ENCODE assay signal across 8 cellular contexts in the genomic region with DNA sequence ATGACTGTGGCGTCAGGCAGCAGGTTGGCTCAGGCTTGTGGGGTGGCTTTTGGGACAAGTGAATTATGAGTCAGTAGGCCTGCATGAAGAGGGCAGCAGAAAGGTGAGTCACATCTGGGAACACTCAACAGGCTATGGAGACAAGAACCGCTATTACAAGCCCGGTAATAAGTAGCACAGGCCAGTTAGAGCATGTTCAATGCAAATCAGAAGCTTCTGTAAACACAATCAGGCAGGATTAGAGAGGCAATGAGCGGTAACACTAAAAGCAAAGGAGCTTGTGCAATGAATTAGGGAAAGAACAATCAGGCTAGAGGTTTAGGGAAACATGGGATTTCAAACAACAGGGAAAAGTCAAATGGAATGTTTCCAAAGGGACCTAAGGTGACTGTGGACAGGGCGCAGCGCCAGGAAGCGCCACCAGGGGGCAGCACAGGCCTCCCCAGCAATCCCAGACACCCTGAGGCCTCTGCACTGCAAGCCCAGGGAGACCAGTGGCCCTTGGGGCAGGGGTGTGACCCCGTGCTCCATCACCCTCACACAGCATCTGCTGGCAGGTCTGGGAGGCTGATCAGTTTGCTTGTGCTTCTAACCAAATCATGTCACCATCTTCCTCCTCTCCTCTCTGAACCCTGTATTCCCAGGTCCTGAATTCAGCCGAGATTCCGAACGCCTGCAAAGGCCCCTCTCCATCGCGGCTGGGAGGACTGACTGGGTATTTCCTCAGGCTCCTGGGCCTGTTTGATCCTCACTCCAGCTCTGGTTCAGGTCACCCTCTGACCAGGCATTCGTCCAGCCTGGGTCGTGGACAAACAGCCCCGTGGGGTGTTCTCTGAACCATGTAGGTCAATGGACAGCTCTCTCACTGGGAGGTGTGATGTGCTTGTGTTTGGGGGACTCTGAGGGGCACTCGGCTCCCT. TPM values are rescaled to one million over a fixed set of nuclear protein-coding genes. Genes with fewer than 3 reads are reported as not detected.
A peak's percentile ranks its signal among the peaks of the same experiment; 100 is the strongest.
DNase-seq lines count a peak whose midpoint lies in the region; ATAC-seq and TF ChIP-seq lines count a peak whose summit lies in the region.

No MANE protein-coding gene starts in this region.

- ATAC-seq in HG02885 (IDR thresholded peaks at IDR 0.05; ENCODE audit: poor library complexity, unreplicated experiment) (peak; percentile 69), left lung (peak; percentile 76)

- DNase-seq in SIG-M5 treated with dmso at 0.1 percent for 504 hours (lab: John Stamatoyannopoulos, UW; ENCODE audit: unreplicated experiment), result peak; percentile 32
- DNase-seq in SIG-M5 (lab: John Stamatoyannopoulos, UW), result no peak
- peak; percentile 82 for DNase-seq in NCI-H2196 (lab: John Stamatoyannopoulos, UW; ENCODE audit: unreplicated experiment)
- DNase-seq in activated CD4-positive, CD25-positive, alpha-beta regulatory T cell treated with anti-CD3 and anti-CD28 coated beads, Interleukin-2, amount 50 U/mL, for 72 hours, result peak; percentile 78
- DNase-seq in coronary artery (ENCODE audit: low spot score), result no peak
- DNase-seq in left lung, result peak; percentile 75 to 93
- peak in 2 of 3 donors; percentile 16 to 48 for DNase-seq in stimulated activated CD4-positive, alpha-beta T cell treated with anti-CD3 and anti-CD28 coated beads, TNF-alpha, amount 100 ng/mL, for 1 hour (ENCODE audit: low read depth in 3 of 3, low spot score in 1 of 3)

- H3K4me1 ChIP-seq in left lung, result peaks cover 15 to 70% of the 10 kb centered on the region in 2 donors

- no peaks in the 10 kb centered on the region for H3K27me3 ChIP-seq in left lung

- H3K9me3 ChIP-seq in left lung, result no peaks in the 10 kb centered on the region

- H3K36me3 ChIP-seq in left lung, result peaks cover 0 to 13% of the 10 kb centered on the region in 2 donors

- peak overlapping the region in 1 of 2 donors; percentile 18 for H3K27ac ChIP-seq in coronary artery
- H3K27ac ChIP-seq in left lung, result peak overlapping the region; percentile 15 to 40

- H3K4me3 ChIP-seq in coronary artery (no peak overlapping the region), left lung (no peak overlapping the region)

- TF ChIP-seq CTCF in coronary artery (IDR thresholded peaks at IDR 0.05), result peak; percentile 97
- peak; percentile 98 for TF ChIP-seq CTCF in left lung (IDR thresholded peaks at IDR 0.05)

- intact Hi-C loops in left lung (cut with DNase I), result no loop called here

RNA-seq across cellular contexts. Expression of gene C11orf58, which starts 50.0 kb away (rescaled TPM):
- 10 to 100 TPM; 87.9 to 89.0 TPM for total RNA-seq in left lung

Comparison
In these comparisons a context has a peak if more than half of its experiments do, and no peak if none do; other contexts are left out.
1. DNase-seq: peak in SIG-M5 treated with dmso at 0.1 percent for 504 hours (single experiment), NCI-H2196 (single experiment), activated CD4-positive, CD25-positive, alpha-beta regulatory T cell treated with anti-CD3 and anti-CD28 coated beads, Interleukin-2, amount 50 U/mL, for 72 hours (single experiment), left lung (2 of 2) and stimulated activated CD4-positive, alpha-beta T cell treated with anti-CD3 and anti-CD28 coated beads, TNF-alpha, amount 100 ng/mL, for 1 hour (2 of 3); none in SIG-M5 (single experiment) and coronary artery (single experiment).